22 cellular contexts compared by ENCODE assay signal in the genomic region with DNA sequence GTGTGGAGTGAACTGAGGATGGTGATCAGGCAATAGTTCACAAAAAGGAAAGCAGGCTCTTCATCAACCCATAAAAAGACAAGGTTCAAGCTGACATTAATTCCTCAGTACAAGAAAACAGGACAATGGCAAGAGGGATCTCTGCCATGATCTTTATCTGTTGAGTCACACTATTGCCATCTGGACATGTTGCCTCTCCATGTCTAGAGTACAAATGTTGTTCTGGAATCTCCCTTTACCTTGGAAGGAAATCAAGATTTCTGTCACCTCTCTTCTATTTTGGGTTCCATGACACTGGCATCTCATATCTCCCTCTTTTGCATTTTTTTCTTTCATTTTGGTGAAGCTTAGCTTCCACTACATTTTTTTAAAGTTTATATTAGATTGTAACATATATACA.
DNase-seq lines count a peak whose midpoint lies in the region; ATAC-seq and TF ChIP-seq lines count a peak whose summit lies in the region.
"Had no signal": no experiment of that assay in that cellular context is flagged by ENCODE, and none has a peak within 500 bp of the region (broad histone marks: within the 10 kb centered on the region; RNA-seq: fewer than 3 reads in every experiment).

No MANE protein-coding gene starts in this region.

- H3K9me3 ChIP-seq in PC-3 (ENCODE audit: low read length) (peaks cover 10% of the 10 kb centered on the region; the same call in 1 of the 2 replicates), osteoblast (ENCODE audit: low read depth, low read length) (no peaks in the 10 kb centered on the region), neuronal stem cell (replicated peaks in 1 of 2; ENCODE audit: control insufficient read depth in 2 of 2, insufficient read depth in 1 of 2, low read depth in 1 of 2, low read length in 2 of 2) (peaks cover 3 to 11% of the 10 kb centered on the region in 2 donors), Karpas-422 (ENCODE audit: low read length) (no peaks in the 10 kb centered on the region)
- H3K9me3 ChIP-seq: SK-N-SH had no signal

- no peaks in the 10 kb centered on the region for H3K4me1 Mint-ChIP-seq in natural killer cell treated with Interleukin-12 subunit alpha and Interleukin-12 subunit beta and Interleukin-15 and Interleukin-18, amount 100 ng/mL, for 72 hours (ENCODE audit: low read depth in 2 of 2)

- H3K79me1 ChIP-seq in neuronal stem cell (ENCODE audit: low read depth, low read length) = peaks cover 2% of the 10 kb centered on the region

- H2BK5ac ChIP-seq in neuronal stem cell (ENCODE audit: low read length) = no peak overlapping the region

- no peak overlapping the region for H2BK120ac ChIP-seq in neuronal stem cell (ENCODE audit: low read depth, low read length)

- H3K9me2 ChIP-seq in PC-3 (replicated peaks; ENCODE audit: low read length) (no peaks in the 10 kb centered on the region), Karpas-422 (replicated peaks; ENCODE audit: insufficient read depth, low read length) (no peaks in the 10 kb centered on the region)
- H3K9me2 ChIP-seq: SK-N-SH had no signal

- H3K9ac ChIP-seq in PC-3 (ENCODE audit: low read length) (no peak overlapping the region), neuronal stem cell (ENCODE audit: low read depth, low read length, poor library complexity) (no peak overlapping the region), Karpas-422 (ENCODE audit: low read length) (no peak overlapping the region)
- H3K9ac ChIP-seq: BLaER1, KMS-11, SK-N-SH had no signal

- CTCF ChIA-PET in PC-3 (lab: Charles Lee) = no interaction called here

- H3K36me3 Mint-ChIP-seq in natural killer cell treated with Interleukin-12 subunit alpha and Interleukin-12 subunit beta and Interleukin-15 and Interleukin-18, amount 100 ng/mL, for 72 hours = no peaks in the 10 kb centered on the region

- no peaks in the 10 kb centered on the region for H3K79me2 ChIP-seq in PC-3 (ENCODE audit: low read length)
- no peaks in the 10 kb centered on the region for H3K79me2 ChIP-seq in osteoblast (ENCODE audit: insufficient read depth, low read length)
- no peaks in the 10 kb centered on the region for H3K79me2 ChIP-seq in Karpas-422 (ENCODE audit: low read length)

- H2AK5ac ChIP-seq in neuronal stem cell (ENCODE audit: low read depth, low read length) = no peak overlapping the region

- H3K4me2 ChIP-seq in PC-3 (ENCODE audit: low read length) (no peak overlapping the region), osteoblast (ENCODE audit: insufficient read depth, low read length) (no peak overlapping the region), neuronal stem cell (ENCODE audit: insufficient read depth, low read length, poor library complexity, severe bottlenecking) (no peak overlapping the region), Karpas-422 (ENCODE audit: low read depth, low read length, poor library complexity, severe bottlenecking) (no peak overlapping the region)
- H3K4me2 ChIP-seq: BLaER1, KMS-11, SK-N-SH had no signal

- no peaks in the 10 kb centered on the region for H3K27me3 Mint-ChIP-seq in natural killer cell treated with Interleukin-12 subunit alpha and Interleukin-12 subunit beta and Interleukin-15 and Interleukin-18, amount 100 ng/mL, for 72 hours
- H3K27me3 Mint-ChIP-seq: CD4-positive, alpha-beta T cell had no signal

- H4K20me1 ChIP-seq in PC-3 (ENCODE audit: low read length) (no peaks in the 10 kb centered on the region), osteoblast (ENCODE audit: insufficient read depth, low read length) (no peaks in the 10 kb centered on the region), Karpas-422 (ENCODE audit: insufficient read depth, low read depth, low read length) (no peaks in the 10 kb centered on the region)
- H4K20me1 ChIP-seq: BLaER1 had no signal

- no peak overlapping the region for H3K14ac ChIP-seq in neuronal stem cell (ENCODE audit: low read length)

- no peak overlapping the region for H3K23ac ChIP-seq in neuronal stem cell (ENCODE audit: low read depth, low read length, poor library complexity)

- no peak overlapping the region for H4K91ac ChIP-seq in neuronal stem cell (ENCODE audit: low read depth, low read length, poor library complexity)

- no peak for ATAC-seq in PC-3
- no peak for ATAC-seq in natural killer cell treated with Interleukin-12 subunit alpha and Interleukin-12 subunit beta and Interleukin-15 and Interleukin-18, amount 100 ng/mL, for 72 hours
- ATAC-seq: HCT116 had no signal

- H3K4me3 Mint-ChIP-seq in natural killer cell treated with Interleukin-12 subunit alpha and Interleukin-12 subunit beta and Interleukin-15 and Interleukin-18, amount 100 ng/mL, for 72 hours = no peak overlapping the region
- H3K4me3 Mint-ChIP-seq: CD4-positive, alpha-beta T cell had no signal

- H3F3A ChIP-seq in PC-3 (ENCODE audit: low read length, unreplicated experiment) = no peaks in the 10 kb centered on the region

- H3K27ac Mint-ChIP-seq in natural killer cell treated with Interleukin-12 subunit alpha and Interleukin-12 subunit beta and Interleukin-15 and Interleukin-18, amount 100 ng/mL, for 72 hours = no peak overlapping the region
- H3K27ac Mint-ChIP-seq: CD4-positive, alpha-beta T cell had no signal

- TF ChIP-seq CTCF in PC-3 (conservative IDR thresholded peaks at IDR 0.05; ENCODE audit: low read depth, low read length) (no peak), osteoblast (IDR thresholded peaks at IDR 0.05; ENCODE audit: extremely low read depth, low read depth, low read length) (no peak)

- H3K4me1 ChIP-seq in PC-3 (ENCODE audit: insufficient read depth, low read length) = no peaks in the 10 kb centered on the region
- no peaks in the 10 kb centered on the region for H3K4me1 ChIP-seq in osteoblast (ENCODE audit: insufficient read depth, low read length)
- no peaks in the 10 kb centered on the region for H3K4me1 ChIP-seq in neuronal stem cell (ENCODE audit: control insufficient read depth in 2 of 2, insufficient read depth in 1 of 2, low read depth in 1 of 2, low read length in 2 of 2)
- no peaks in the 10 kb centered on the region for H3K4me1 ChIP-seq in Karpas-422 (ENCODE audit: low read length)
- H3K4me1 ChIP-seq: BLaER1 had no signal

- no peak overlapping the region for H3K18ac ChIP-seq in neuronal stem cell (ENCODE audit: low read length)

- no peaks in the 10 kb centered on the region for H3K9me3 Mint-ChIP-seq in natural killer cell treated with Interleukin-12 subunit alpha and Interleukin-12 subunit beta and Interleukin-15 and Interleukin-18, amount 100 ng/mL, for 72 hours
- H3K9me3 Mint-ChIP-seq: CD4-positive, alpha-beta T cell had no signal

- H3K36me3 ChIP-seq in PC-3 (ENCODE audit: low read depth, low read length) (no peaks in the 10 kb centered on the region), osteoblast (ENCODE audit: insufficient read depth, low read length) (no peaks in the 10 kb centered on the region), neuronal stem cell (replicated peaks in 1 of 2; ENCODE audit: control insufficient read depth in 2 of 2, insufficient read depth in 2 of 2, low read length in 2 of 2) (no peaks in the 10 kb centered on the region), Karpas-422 (ENCODE audit: insufficient read depth, low read length) (no peaks in the 10 kb centered on the region)
- H3K36me3 ChIP-seq: BLaER1 had no signal

- H2BK15ac ChIP-seq in neuronal stem cell (ENCODE audit: low read length) = no peak overlapping the region

- no peak overlapping the region for H2BK12ac ChIP-seq in neuronal stem cell (ENCODE audit: low read length)

- no TSS peak for BruUV-seq in PC-3 (replicated peaks; lab: Mats Ljungman, UMichigan)

- H3K27me3 ChIP-seq in PC-3 (ENCODE audit: low read length) (no peaks in the 10 kb centered on the region), osteoblast (ENCODE audit: insufficient read depth, low read length) (no peaks in the 10 kb centered on the region), neuronal stem cell (ENCODE audit: control insufficient read depth in 3 of 3, insufficient read depth in 3 of 3, low read depth in 1 of 3, low read length in 3 of 3) (no peaks in the 10 kb centered on the region), Karpas-422 (ENCODE audit: low read length) (no peaks in the 10 kb centered on the region)
- H3K27me3 ChIP-seq: BLaER1 had no signal

- H2AFZ ChIP-seq in PC-3 (ENCODE audit: low read length) = no peak overlapping the region
- peak overlapping the region; percentile 12 for H2AFZ ChIP-seq in osteoblast (ENCODE audit: low read length)
- no peak overlapping the region for H2AFZ ChIP-seq in neuronal stem cell (ENCODE audit: low read length)
- H2AFZ ChIP-seq in Karpas-422 (ENCODE audit: low read length) = no peak overlapping the region

- H3K27ac ChIP-seq in PC-3 (ENCODE audit: low read length) = no peak overlapping the region
- no peak overlapping the region for H3K27ac ChIP-seq in osteoblast (ENCODE audit: low read depth, low read length)
- no peak overlapping the region for H3K27ac ChIP-seq in neuronal stem cell (replicated peaks; ENCODE audit: low read length)
- H3K27ac ChIP-seq in Karpas-422 (ENCODE audit: low read length) = no peak overlapping the region
- H3K27ac ChIP-seq: BLaER1, KMS-11, RWPE1 had no signal

- H3K4ac ChIP-seq in neuronal stem cell (ENCODE audit: low read length) = no peak overlapping the region

- peak; percentile 12 for DNase-seq in AG08395 (ENCODE audit: low spot score)
- DNase-seq in EL = peak; percentile 25
- peak; percentile 8 for DNase-seq in PC-3
- peak; percentile 70 for DNase-seq in osteoblast (ENCODE audit: insufficient read length, low spot score, missing footprints)
- DNase-seq in neuronal stem cell (ENCODE audit: low spot score) = no peak
- no peak for DNase-seq in natural killer cell treated with Interleukin-12 subunit alpha and Interleukin-12 subunit beta and Interleukin-15 and Interleukin-18, amount 100 ng/mL, for 72 hours (ENCODE audit: low spot score)
- DNase-seq in Karpas-422 = no peak
- DNase-seq: CD4-positive, alpha-beta T cell; COR-L47; DND-41; GDM1; IMR-90; NCI-H1417; NCI-H1694 treated with DMSO at 0.1 percent for 48 hours; NCI-H2081 treated with DMSO at 0.1 percent for 48 hours; NCI-H69; SHP77 treated with DMSO at 0.1 percent for 48 hours; SK-N-SH had no signal

- intact Hi-C loops in PC-3 (cut with micrococcal nuclease) = no loop called here

- H3K4me3 ChIP-seq in PC-3 (ENCODE audit: low read length) = no peak overlapping the region
- no peak overlapping the region for H3K4me3 ChIP-seq in osteoblast (ENCODE audit: insufficient read depth, low read length)
- H3K4me3 ChIP-seq in neuronal stem cell (ENCODE audit: low read length in 2 of 2) = no peak overlapping the region
- no peak overlapping the region for H3K4me3 ChIP-seq in Karpas-422 (ENCODE audit: low read length)
- H3K4me3 ChIP-seq: BLaER1 had no signal

- POLR2A ChIA-PET in PC-3 (lab: Charles Lee; ENCODE audit: unreplicated experiment) = no interaction called here

- no peak overlapping the region for H4K8ac ChIP-seq in neuronal stem cell (ENCODE audit: low read depth, low read length)

Comparison
In these comparisons a context has a peak if more than half of its experiments do, and no peak if none do; other contexts are left out.
1. DNase-seq: peak in AG08395 (single experiment), EL (single experiment), PC-3 (single experiment) and osteoblast (single experiment); none in neuronal stem cell (single experiment), natural killer cell treated with Interleukin-12 subunit alpha and Interleukin-12 subunit beta and Interleukin-15 and Interleukin-18, amount 100 ng/mL, for 72 hours (single experiment) and Karpas-422 (single experiment).